16 cellular contexts compared by ENCODE assay signal in genomic region chr16:53732296-53732929, GRCh38. TPM values are rescaled to one million over a fixed set of nuclear protein-coding genes. Genes with fewer than 3 reads are reported as not detected.
DNase-seq lines count a peak whose midpoint lies in the region; ATAC-seq and TF ChIP-seq lines count a peak whose summit lies in the region.
"Had no signal": no experiment of that assay in that cellular context is flagged by ENCODE, and none has a peak within 500 bp of the region (broad histone marks: within the 10 kb centered on the region; RNA-seq: fewer than 3 reads in every experiment).

No MANE protein-coding gene starts in this region.

- DNase-seq in MCF 10A (ENCODE audit: unreplicated experiment) (no peak), breast epithelium (ENCODE audit: low spot score in 2 of 2) (no peak), Panc1 (ENCODE audit: low read depth, low spot score) (no peak), heart right ventricle (no peak), transverse colon (peak; percentile 29), head of caudate nucleus (no peak)
- DNase-seq in stimulated activated naive CD4-positive, alpha-beta T cell treated with Interleukin-2 at 50 U/mL for 16 hours (lab: John Stamatoyannopoulos, UW) = no peak
- DNase-seq: activated CD4-positive, alpha-beta memory T cell treated with anti-CD3 and anti-CD28 coated beads, Interleukin-2, amount 10 ng/mL, durations not matched to agents 7 days and 5 days; caudate nucleus; DMS 273 treated with DMSO at 0.1 percent for 48 hours; hypothalamus; NCI-H1105 treated with DMSO at 0.1 percent for 48 hours; stimulated activated CD4-positive, alpha-beta T cell treated with anti-CD3 and anti-CD28 coated beads, Interleukin-15, amount 100 ng/mL, for 24 hours; thyroid gland had no signal

- H3K9me3 ChIP-seq in breast epithelium = no peaks in the 10 kb centered on the region
- H3K9me3 ChIP-seq in Panc1 (ENCODE audit: control insufficient read depth, insufficient read depth, low read depth, low read length) = no peaks in the 10 kb centered on the region
- H3K9me3 ChIP-seq in heart right ventricle = peaks cover 0 to 5% (median 0%) of the 10 kb centered on the region in 11 donors
- no peaks in the 10 kb centered on the region for H3K9me3 ChIP-seq in transverse colon
- H3K9me3 ChIP-seq: thyroid gland had no signal

- CTCF ChIA-PET in MCF 10A (lab: Yijun Ruan, JAX) = interaction anchor here (1.1 to 2.9 kb wide), 2 partner anchors 11 kb away, joined by 3 to 14 read pairs; no protein-coding TSS in a partner anchor
- CTCF ChIA-PET in Panc1 (lab: Charles Lee) = no interaction called here

- H3K27me3 ChIP-seq in breast epithelium (no peaks in the 10 kb centered on the region), Panc1 (ENCODE audit: control insufficient read depth, insufficient read depth, low read length) (no peaks in the 10 kb centered on the region), heart right ventricle (no peaks in the 10 kb centered on the region), transverse colon (no peaks in the 10 kb centered on the region)
- H3K27me3 ChIP-seq: thyroid gland had no signal

- H3K4me3 ChIP-seq in breast epithelium (no peak overlapping the region), Panc1 (ENCODE audit: low read depth in 2 of 2, low read length in 2 of 2) (no peak overlapping the region), heart right ventricle (no peak overlapping the region), transverse colon (no peak overlapping the region)
- H3K4me3 ChIP-seq: thyroid gland had no signal

- H3K27ac ChIP-seq in breast epithelium (no peak overlapping the region), Panc1 (ENCODE audit: low read length) (peak overlapping the region; percentile 66), heart right ventricle (no peak overlapping the region), transverse colon (no peak overlapping the region)
- H3K27ac ChIP-seq: thyroid gland had no signal

- POLR2A ChIA-PET in MCF 10A (lab: Yijun Ruan, JAX) (no interaction called here), Panc1 (lab: Charles Lee) (interaction anchor here (0.6 kb wide), 1 partner anchor 43 kb away, joined by 5 read pairs; no protein-coding TSS in a partner anchor)

- no peaks in the 10 kb centered on the region for H3K27me3 Mint-ChIP-seq in MCF 10A (ENCODE audit: insufficient read depth, unreplicated experiment)
- H3K27me3 Mint-ChIP-seq: activated CD4-positive, alpha-beta memory T cell treated with anti-CD3 and anti-CD28 coated beads, Interleukin-2, amount 10 ng/mL, durations not matched to agents 7 days and 5 days; memory B cell had no signal

- intact Hi-C loops in MCF 10A (cut with micrococcal nuclease) (no loop called here), breast epithelium (cut with DNase I; ENCODE audit: low total_unique reads) (no loop called here), Panc1 (cut with micrococcal nuclease; ENCODE audit: unreplicated experiment) (no loop called here), heart right ventricle (cut with DNase I) (no loop called here), transverse colon (cut with DNase I; ENCODE audit: low total_unique reads) (no loop called here), head of caudate nucleus (cut with DNase I) (no loop called here)

- no peaks in the 10 kb centered on the region for H3K4me1 ChIP-seq in breast epithelium
- H3K4me1 ChIP-seq in Panc1 (ENCODE audit: control insufficient read depth, insufficient read depth, low read length) = peaks cover 7% of the 10 kb centered on the region; the same call in 1 of the 2 replicates
- H3K4me1 ChIP-seq in heart right ventricle = peaks cover 0 to 27% (median 19%) of the 10 kb centered on the region in 9 donors
- peaks cover 0 to 18% (median 12%) of the 10 kb centered on the region in 4 donors for H3K4me1 ChIP-seq in transverse colon

- H3K36me3 ChIP-seq in breast epithelium = no peaks in the 10 kb centered on the region
- no peaks in the 10 kb centered on the region for H3K36me3 ChIP-seq in Panc1 (ENCODE audit: control insufficient read depth, insufficient read depth, low read length)
- H3K36me3 ChIP-seq in heart right ventricle = no peaks in the 10 kb centered on the region
- no peaks in the 10 kb centered on the region for H3K36me3 ChIP-seq in transverse colon
- H3K36me3 ChIP-seq: thyroid gland had no signal

- TF ChIP-seq CTCF in MCF 10A (IDR thresholded peaks at IDR 0.05; ENCODE audit: unreplicated experiment) (no peak), breast epithelium (IDR thresholded peaks at IDR 0.05) (no peak), Panc1 (IDR thresholded peaks at IDR 0.05) (no peak), heart right ventricle (IDR thresholded peaks at IDR 0.05) (no peak), transverse colon (IDR thresholded peaks at IDR 0.05) (no peak)

- no peaks in the 10 kb centered on the region for H3K9me3 Mint-ChIP-seq in MCF 10A (ENCODE audit: unreplicated experiment)
- H3K9me3 Mint-ChIP-seq: activated CD4-positive, alpha-beta memory T cell treated with anti-CD3 and anti-CD28 coated beads, Interleukin-2, amount 10 ng/mL, durations not matched to agents 7 days and 5 days; memory B cell had no signal

- H3K36me3 Mint-ChIP-seq in MCF 10A (ENCODE audit: insufficient read depth, unreplicated experiment) = no peaks in the 10 kb centered on the region

- ATAC-seq in Panc1 = peak; percentile 86
- ATAC-seq in heart right ventricle = peak; percentile 28 to 87 (median 77)
- ATAC-seq in HG03097 (IDR thresholded peaks at IDR 0.05; ENCODE audit: low FRiP score, unreplicated experiment) = no peak

- TF ChIP-seq POLR2A in breast epithelium (IDR thresholded peaks at IDR 0.05) (no peak), transverse colon (IDR thresholded peaks at IDR 0.05) (no peak)

- H3K27ac Mint-ChIP-seq in MCF 10A (ENCODE audit: low read depth, unreplicated experiment) = peak overlapping the region; percentile 81
- H3K27ac Mint-ChIP-seq: activated CD4-positive, alpha-beta memory T cell treated with anti-CD3 and anti-CD28 coated beads, Interleukin-2, amount 10 ng/mL, durations not matched to agents 7 days and 5 days; memory B cell had no signal

- BruUV-seq in MCF 10A (replicated peaks; lab: Mats Ljungman, UMichigan) = no TSS peak
- BruUV-seq in Panc1 (replicated peaks; lab: Mats Ljungman, UMichigan) = no TSS peak

- H3K4me3 Mint-ChIP-seq in MCF 10A (ENCODE audit: unreplicated experiment) = no peak overlapping the region
- H3K4me3 Mint-ChIP-seq: activated CD4-positive, alpha-beta memory T cell treated with anti-CD3 and anti-CD28 coated beads, Interleukin-2, amount 10 ng/mL, durations not matched to agents 7 days and 5 days; memory B cell had no signal

- no peak for TF ChIP-seq EP300 in transverse colon (IDR thresholded peaks at IDR 0.05; ENCODE audit: low read depth)

- WGBS in heart right ventricle, 2 donors = 29 to 35% methylated on average over 4 of the region's 4 CpGs
- 43 to 47% methylated on average over 3 to 4 of the region's 4 CpGs for WGBS in transverse colon (ENCODE audit: low coverage in 1 of 2), 2 donors

- peaks cover 24% of the 10 kb centered on the region for H3K4me1 Mint-ChIP-seq in MCF 10A (ENCODE audit: insufficient read depth, unreplicated experiment)
- H3K4me1 Mint-ChIP-seq: activated CD4-positive, alpha-beta memory T cell treated with anti-CD3 and anti-CD28 coated beads, Interleukin-2, amount 10 ng/mL, durations not matched to agents 7 days and 5 days had no signal

- in situ Hi-C loops in Panc1 (cut with HindIII; ENCODE audit: low pct_unique_long_range_greater_than_20kb, low sequenced_read_pairs) = no loop called here
- in situ Hi-C loops in transverse colon (cut with MboI; ENCODE audit: low pct_ligation_motif_present in 1 of 4, low pct_unique_long_range_greater_than_20kb in 1 of 4, low sequenced_read_pairs in 3 of 4) = no loop called here

RNA-seq across cellular contexts. Expression of gene FTO, which starts 28.5 kb away (rescaled TPM):
- total RNA-seq in MCF 10A (2022) (55.0 and 67.7 TPM in 2 replicates), breast epithelium (100 to 1,000 TPM; 109 to 193 (median 174) TPM), Panc1 (2021; ENCODE audit: unreplicated experiment) (38.2 TPM), heart right ventricle (100 to 1,000 TPM in 2 of 10 donors, 10 to 100 TPM in 8; 77.7 to 103 (median 90.7) TPM), transverse colon (10 to 100 TPM; 21.3 to 50.5 (median 40.8) TPM)
- polyA plus RNA-seq in Panc1 (2012; ENCODE audit: insufficient read length) = 19.2 TPM
- 10 to 100 TPM in 1 of 2 donors, 1 to 10 TPM in 1; 8.5 to 21.3 TPM for polyA plus RNA-seq in heart right ventricle

RNA-seq across cellular contexts. Expression of gene RPGRIP1L, which starts 28.8 kb away (rescaled TPM):
- total RNA-seq in MCF 10A (2022) = 13.4 and 17.3 TPM in 2 replicates
- 1 to 10 TPM; 3.2 to 7.5 (median 7.5) TPM for total RNA-seq in breast epithelium
- 12.7 TPM for total RNA-seq in Panc1 (2021; ENCODE audit: unreplicated experiment)
- 7.1 TPM for polyA plus RNA-seq in Panc1 (2012; ENCODE audit: insufficient read length)
- 1 to 10 TPM; 1.6 to 3.7 (median 2.4) TPM for total RNA-seq in heart right ventricle
- polyA plus RNA-seq in heart right ventricle = 1 to 10 TPM in 1 of 2 donors, under 1 TPM in 1; 0.96 to 1.2 TPM
- 1 to 10 TPM; 1.6 to 5.6 (median 2.1) TPM for total RNA-seq in transverse colon
